19 cellular contexts compared by ENCODE assay signal in the genomic region with DNA sequence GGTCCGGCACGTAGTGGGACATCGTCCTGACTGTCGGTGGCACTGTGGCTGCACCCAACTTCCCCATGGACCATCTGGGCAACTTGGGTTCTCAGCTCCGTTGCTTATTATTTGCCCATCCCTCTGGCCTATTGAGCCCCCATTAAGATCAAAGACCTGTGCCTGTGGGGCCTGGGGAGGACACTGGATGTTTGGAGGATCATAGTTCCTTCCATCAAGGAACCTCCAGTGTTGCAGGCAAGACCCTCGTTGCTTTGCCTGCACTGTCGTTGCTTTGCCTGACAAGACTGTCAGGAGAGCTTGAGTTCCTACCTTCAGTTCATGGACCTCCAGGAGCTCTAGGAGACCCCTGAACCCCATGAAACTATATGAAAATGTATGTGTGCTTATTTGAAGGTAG.
"Had no signal": no experiment of that assay in that cellular context is flagged by ENCODE, and none has a peak within 500 bp of the region (broad histone marks: within the 10 kb centered on the region; RNA-seq: fewer than 3 reads in every experiment).

No MANE protein-coding gene starts in this region.

- H3K4me2 ChIP-seq: KMS-11, SK-N-SH had no signal

- H3K9me3 Mint-ChIP-seq: IgD-negative memory B cell had no signal

- H3K4me1 Mint-ChIP-seq: IgD-negative memory B cell had no signal

- FAIRE-seq: K562 had no signal

- H3K27ac Mint-ChIP-seq: IgD-negative memory B cell had no signal

- DNase-seq: Kasumi-1, MM.1S, NCI-H1092 treated with DMSO at 0.1 percent for 48 hours, NCI-H1436, NCI-H1694, NCI-H187 treated with DMSO at 0.1 percent for 48 hours, NCI-H2029 treated with DMSO at 0.1 percent for 48 hours, NCI-H2171 treated with DMSO at 0.1 percent for 48 hours, NCI-H2227 treated with DMSO at 0.1 percent for 48 hours, NCI-H524, NCI-H526 treated with DMSO at 0.1 percent for 48 hours, NCI-H748 treated with DMSO at 0.1 percent for 48 hours, SHP77, SK-N-SH had no signal

- H3K9me3 ChIP-seq: SK-N-SH had no signal

- H3K4me3 ChIP-seq: K562 had no signal

- H3K27ac ChIP-seq: HL-60, KMS-11, RWPE1 had no signal

- ATAC-seq: K562 had no signal

- H3K36me3 Mint-ChIP-seq: IgD-negative memory B cell had no signal
